8 cellular contexts compared by ENCODE assay signal in genomic region chr1:165696625-165697100, GRCh38. TPM values are rescaled to one million over a fixed set of nuclear protein-coding genes. Genes with fewer than 3 reads are reported as not detected.
DNase-seq lines count a peak whose midpoint lies in the region; ATAC-seq, FAIRE-seq and TF ChIP-seq lines count a peak whose summit lies in the region.

No MANE protein-coding gene starts in this region.

- H3K27me3 ChIP-seq in bronchial epithelial cell (ENCODE audit: control insufficient read depth, insufficient read depth, low read length) = no peaks in the 10 kb centered on the region
- H3K27me3 ChIP-seq in lower lobe of right lung (ENCODE audit: low read depth) = no peaks in the 10 kb centered on the region
- no peaks in the 10 kb centered on the region for H3K27me3 ChIP-seq in upper lobe of right lung

- intact Hi-C loops in lower lobe of right lung (cut with DNase I) = no loop called here
- intact Hi-C loops in upper lobe of right lung (cut with DNase I) = no loop called here

- DNase-seq in D341Med (ENCODE audit: low spot score) (peak; percentile 42), NCI-H1105 (lab: John Stamatoyannopoulos, UW) (peak; percentile 2), bronchial epithelial cell (ENCODE audit: low read depth) (peak; percentile 58), lower lobe of right lung (no peak), upper lobe of right lung (no peak), COLO829 (ENCODE audit: low spot score) (no peak)
- no peak for DNase-seq in stimulated activated CD4-positive, alpha-beta T cell treated with anti-CD3 and anti-CD28 coated beads, Interleukin-12 subunit alpha, Interleukin-12 subunit beta, amount 100 ng/mL, for 4 hours

- H3K4me1 ChIP-seq in lower lobe of right lung (peaks cover 21% of the 10 kb centered on the region), upper lobe of right lung (peaks cover 22% of the 10 kb centered on the region)

- ATAC-seq in lower lobe of right lung (peak; percentile 48 to 60), upper lobe of right lung (peak; percentile 41), GM21576 (IDR thresholded peaks at IDR 0.05; ENCODE audit: unreplicated experiment) (no peak)

- H3K27ac ChIP-seq in lower lobe of right lung (no peak overlapping the region), upper lobe of right lung (no peak overlapping the region)

- H3K4me3 ChIP-seq in bronchial epithelial cell (ENCODE audit: low read depth, low read length) = no peak overlapping the region
- peak overlapping the region; percentile 88 for H3K4me3 ChIP-seq in lower lobe of right lung
- peak overlapping the region; percentile 71 for H3K4me3 ChIP-seq in upper lobe of right lung

- no peaks in the 10 kb centered on the region for H3K36me3 ChIP-seq in bronchial epithelial cell (ENCODE audit: control insufficient read depth, insufficient read depth, low read length)
- no peaks in the 10 kb centered on the region for H3K36me3 ChIP-seq in lower lobe of right lung
- H3K36me3 ChIP-seq in upper lobe of right lung = no peaks in the 10 kb centered on the region

- no peak for FAIRE-seq in bronchial epithelial cell (lab: Jason Lieb, UNC)

- TF ChIP-seq CTCF in bronchial epithelial cell (IDR thresholded peaks at IDR 0.05; ENCODE audit: insufficient read depth, low read length, severe bottlenecking) (no peak), lower lobe of right lung (IDR thresholded peaks at IDR 0.05) (no peak), upper lobe of right lung (IDR thresholded peaks at IDR 0.05) (no peak)

- H3K9me3 ChIP-seq in lower lobe of right lung = no peaks in the 10 kb centered on the region
- no peaks in the 10 kb centered on the region for H3K9me3 ChIP-seq in upper lobe of right lung

RNA-seq across cellular contexts. Expression of gene ALDH9A1, which starts 1.7 kb away (rescaled TPM):
- 44.0 and 51.5 TPM in 2 replicates for total RNA-seq in bronchial epithelial cell
- 63.0 TPM for total RNA-seq in lower lobe of right lung
- total RNA-seq in upper lobe of right lung = 68.5 TPM

Comparison
In these comparisons a context has a peak if more than half of its experiments do, and no peak if none do; other contexts are left out.
1. DNase-seq: peak in D341Med (single experiment), NCI-H1105 (single experiment) and bronchial epithelial cell (single experiment); none in lower lobe of right lung (single experiment), upper lobe of right lung (single experiment), stimulated activated CD4-positive, alpha-beta T cell treated with anti-CD3 and anti-CD28 coated beads, Interleukin-12 subunit alpha, Interleukin-12 subunit beta, amount 100 ng/mL, for 4 hours (single experiment) and COLO829 (single experiment).